Comparison of ENCODE assay signal across 1 cellular context in genomic region chr16:86542756-86543750, GRCh38.
TF ChIP-seq lines count a peak whose summit lies in the region.

No MANE protein-coding gene starts in this region.

TF ChIP-seq in neural cell, 6 proteins besides CTCF, POLR2A, EP300 and RAD21 (continued from another document):
- no peak for TF ChIP-seq REST (IDR thresholded peaks at IDR 0.05; ENCODE audit: borderline replicate concordance)
- no peak for TF ChIP-seq SMC3 (conservative IDR thresholded peaks at IDR 0.05; ENCODE audit: poor library complexity)
- no peak for TF ChIP-seq EZH2 (IDR thresholded peaks at IDR 0.05; ENCODE audit: borderline replicate concordance, insufficient read depth, low read length, poor library complexity, severe bottlenecking)
- TF ChIP-seq TAF1 (IDR thresholded peaks at IDR 0.05; ENCODE audit: low read depth) = no peak
